ENCODE assay signal across 8 cellular contexts in the genomic region with DNA sequence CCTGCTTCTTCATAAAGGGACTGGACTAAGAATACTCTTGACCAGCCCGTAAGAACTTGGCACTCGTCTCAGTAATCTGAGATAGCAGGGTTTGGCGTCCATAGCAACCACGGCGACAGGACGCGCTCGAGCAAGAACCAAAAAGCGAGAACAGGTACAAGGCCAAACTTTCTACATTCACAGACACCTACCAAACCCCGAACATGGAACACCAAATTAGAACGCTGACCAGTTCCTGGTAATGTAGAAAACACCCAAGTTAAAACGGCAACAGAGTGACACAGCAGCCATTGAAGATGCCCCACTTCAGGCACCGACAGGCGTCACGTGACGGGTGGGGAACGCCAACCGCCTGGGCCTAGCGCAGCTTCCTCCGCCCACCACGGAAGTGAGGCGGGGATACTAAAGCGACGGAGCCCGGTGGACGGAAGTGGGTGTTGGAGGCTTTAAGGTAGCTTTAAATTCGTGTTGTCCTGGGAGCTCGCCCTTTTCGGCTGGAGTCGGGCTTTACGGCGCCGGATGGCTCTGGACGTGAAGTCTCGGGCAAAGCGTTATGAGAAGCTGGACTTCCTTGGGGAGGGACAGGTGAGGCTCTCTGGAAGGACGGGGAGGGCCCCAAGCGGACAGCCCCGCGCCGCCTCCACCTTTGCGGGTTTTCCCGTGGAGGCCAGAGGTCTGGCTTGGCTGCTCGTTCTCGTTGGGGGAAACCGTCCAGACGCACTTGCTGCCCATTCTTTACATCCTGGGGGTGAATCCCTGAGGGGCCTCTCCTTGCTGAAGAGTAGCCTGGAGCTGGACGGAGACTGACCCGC. TPM values are rescaled to one million over a fixed set of nuclear protein-coding genes. Genes with fewer than 3 reads are reported as not detected.
A peak's percentile ranks its signal among the peaks of the same experiment; 100 is the strongest.
DNase-seq lines count a peak whose midpoint lies in the region; ATAC-seq and TF ChIP-seq lines count a peak whose summit lies in the region.

A gene (plus strand): TSS at position 430 of the 812 bp plus-strand sequence. CDS start 90 bp downstream, at position 520.

- TF ChIP-seq POLR2A in testis (IDR thresholded peaks at IDR 0.05), result no peak

- H3K36me3 Mint-ChIP-seq in activated naive CD4-positive, alpha-beta T cell treated with anti-CD3 and anti-CD28 coated beads, Interleukin-2, amount 50 U/mL, for 72 hours, result peaks cover 15% of the 10 kb centered on the region in 2 donors

- ATAC-seq in HG02610 (IDR thresholded peaks at IDR 0.05; ENCODE audit: unreplicated experiment) (peak; percentile 98), omental fat pad (ENCODE audit: low FRiP score) (peak; percentile 98)
- ATAC-seq in activated naive CD4-positive, alpha-beta T cell treated with anti-CD3 and anti-CD28 coated beads, Interleukin-2, amount 50 U/mL, for 72 hours, result peak; percentile 100

- no peaks in the 10 kb centered on the region for H3K36me3 ChIP-seq in testis (ENCODE audit: low read depth, missing control alignments)

- H3K27ac ChIP-seq in testis, result peak within 1 kb of the TSS; percentile 80 to 82

- no peak for TF ChIP-seq CTCF in omental fat pad (IDR thresholded peaks at IDR 0.05)
- no peak for TF ChIP-seq CTCF in testis (IDR thresholded peaks at IDR 0.05)

- 1% methylated on average over 38 to 49 of the region's 49 CpGs for WGBS in testis, 2 donors

- H3K4me3 ChIP-seq in GM08714 (ENCODE audit: low read length) (peak within 1 kb of the TSS; percentile 76), testis (peak within 1 kb of the TSS; percentile 81 to 86)

- intact Hi-C loops in testis (cut with DNase I; ENCODE audit: low total_unique reads), result no loop called here

- H3K9me3 ChIP-seq in testis, result no peaks in the 10 kb centered on the region

- H3K4me1 ChIP-seq in testis, result peaks cover 15% of the 10 kb centered on the region

- peak; percentile 77 for DNase-seq in NCI-H1092 treated with DMSO at 0.1 percent for 48 hours (lab: John Stamatoyannopoulos, UW)
- DNase-seq in SKM-1 (lab: John Stamatoyannopoulos, UW; ENCODE audit: unreplicated experiment), result peak; percentile 85
- DNase-seq in activated naive CD4-positive, alpha-beta T cell treated with anti-CD3 and anti-CD28 coated beads, Interleukin-2, amount 50 U/mL, for 72 hours (ENCODE audit: low spot score in 2 of 2), result peak; percentile 91 to 93
- DNase-seq in glomerular visceral epithelial cell (ENCODE audit: extremely low spot score), result peak; percentile 93
- peak; percentile 74 for DNase-seq in omental fat pad (ENCODE audit: low spot score)
- peak; percentile 97 for DNase-seq in testis

- H3K27me3 ChIP-seq in testis, result no peaks in the 10 kb centered on the region

- no peaks in the 10 kb centered on the region for H3K9me3 Mint-ChIP-seq in activated naive CD4-positive, alpha-beta T cell treated with anti-CD3 and anti-CD28 coated beads, Interleukin-2, amount 50 U/mL, for 72 hours

- H3K27ac Mint-ChIP-seq in activated naive CD4-positive, alpha-beta T cell treated with anti-CD3 and anti-CD28 coated beads, Interleukin-2, amount 50 U/mL, for 72 hours, result peak within 1 kb of the TSS; percentile 74 to 94

RNA-seq across cellular contexts. Expression of the gene that starts here (rescaled TPM):
- 10 to 100 TPM; 39.9 to 40.2 TPM for total RNA-seq in activated naive CD4-positive, alpha-beta T cell treated with anti-CD3 and anti-CD28 coated beads, Interleukin-2, amount 50 U/mL, for 72 hours
- total RNA-seq in omental fat pad, result 10 to 100 TPM; 12.1 to 19.3 (median 15.5) TPM
- total RNA-seq in testis, result 10 to 100 TPM; 31.7 to 35.1 TPM
- 86.0 TPM for polyA plus RNA-seq in testis (ENCODE audit: insufficient read depth, low read depth, low replicate concordance)

Comparison
In these comparisons a context has a peak if more than half of its experiments do, and no peak if none do; other contexts are left out.
1. Peak in every context shown above with its lines: DNase-seq, ATAC-seq, H3K4me3 ChIP-seq and H3K27ac ChIP-seq.